2 cellular contexts compared by ENCODE assay signal in the genomic region with DNA sequence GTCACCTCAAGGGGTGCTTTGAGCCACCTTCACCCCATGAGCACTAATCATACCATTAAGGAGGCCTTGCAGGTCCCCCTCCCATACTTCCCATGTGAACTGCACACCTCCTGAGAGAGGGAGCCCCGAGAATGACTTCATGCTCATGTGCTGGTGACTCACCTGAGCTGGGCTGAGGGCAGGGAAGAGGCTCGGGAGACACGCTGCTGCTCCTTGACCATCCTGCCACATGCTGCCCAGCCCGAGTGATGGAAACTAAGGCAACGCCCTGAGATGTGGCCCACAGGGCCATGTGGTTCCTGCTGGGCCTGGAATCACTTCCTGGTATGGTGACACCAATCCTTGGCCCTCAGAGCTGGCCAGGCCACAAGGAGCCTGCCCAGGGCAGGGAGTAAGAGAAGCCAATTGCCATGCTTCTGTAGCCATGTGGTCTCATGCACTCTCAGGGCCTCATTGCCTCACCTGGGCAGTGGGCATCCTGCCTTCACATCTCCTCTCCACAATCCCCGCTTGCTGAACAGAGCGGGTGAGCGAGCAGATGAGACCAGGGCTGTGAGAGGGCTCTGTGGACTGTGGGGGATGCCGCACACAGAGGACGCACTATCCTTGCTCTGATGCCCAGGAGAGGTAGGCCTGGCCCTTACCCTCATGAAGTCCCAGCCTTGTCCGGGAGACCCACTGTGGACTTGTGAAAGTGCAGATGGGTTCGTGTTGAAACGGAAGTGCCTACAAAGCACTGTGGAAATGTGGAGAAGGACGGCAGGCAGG.
TF ChIP-seq lines count a peak whose summit lies in the region.

No MANE protein-coding gene starts in this region.

TF ChIP-seq in IMR-90, 13 proteins besides CTCF, POLR2A, EP300 and RAD21:
- no peak for TF ChIP-seq SMC3 (IDR thresholded peaks at IDR 0.05; ENCODE audit: low read depth, low read length)
- TF ChIP-seq BHLHE40 (IDR thresholded peaks at IDR 0.05; ENCODE audit: low read depth, low read length) = peak; percentile 63; the same call in 1 of the 2 replicates
- no peak for TF ChIP-seq CHD1 (IDR thresholded peaks at IDR 0.05; ENCODE audit: low read depth, low read length)
- TF ChIP-seq FOS (IDR thresholded peaks at IDR 0.05; ENCODE audit: low read depth, low read length) = no peak
- no peak for TF ChIP-seq NFE2L2 (IDR thresholded peaks at IDR 0.05; ENCODE audit: low read depth, low read length)
- TF ChIP-seq, protein P1, sequence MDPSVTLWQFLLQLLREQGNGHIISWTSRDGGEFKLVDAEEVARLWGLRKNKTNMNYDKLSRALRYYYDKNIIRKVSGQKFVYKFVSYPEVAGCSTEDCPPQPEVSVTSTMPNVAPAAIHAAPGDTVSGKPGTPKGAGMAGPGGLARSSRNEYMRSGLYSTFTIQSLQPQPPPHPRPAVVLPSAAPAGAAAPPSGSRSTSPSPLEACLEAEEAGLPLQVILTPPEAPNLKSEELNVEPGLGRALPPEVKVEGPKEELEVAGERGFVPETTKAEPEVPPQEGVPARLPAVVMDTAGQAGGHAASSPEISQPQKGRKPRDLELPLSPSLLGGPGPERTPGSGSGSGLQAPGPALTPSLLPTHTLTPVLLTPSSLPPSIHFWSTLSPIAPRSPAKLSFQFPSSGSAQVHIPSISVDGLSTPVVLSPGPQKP (IDR thresholded peaks at IDR 0.05; ENCODE audit: borderline replicate concordance, low read depth, low read length) = no peak
- TF ChIP-seq, protein P2, sequence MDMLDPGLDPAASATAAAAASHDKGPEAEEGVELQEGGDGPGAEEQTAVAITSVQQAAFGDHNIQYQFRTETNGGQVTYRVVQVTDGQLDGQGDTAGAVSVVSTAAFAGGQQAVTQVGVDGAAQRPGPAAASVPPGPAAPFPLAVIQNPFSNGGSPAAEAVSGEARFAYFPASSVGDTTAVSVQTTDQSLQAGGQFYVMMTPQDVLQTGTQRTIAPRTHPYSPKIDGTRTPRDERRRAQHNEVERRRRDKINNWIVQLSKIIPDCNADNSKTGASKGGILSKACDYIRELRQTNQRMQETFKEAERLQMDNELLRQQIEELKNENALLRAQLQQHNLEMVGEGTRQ (IDR thresholded peaks at IDR 0.05; ENCODE audit: low read depth, low read length) = 0 out of 2 replicates have a peak, but pooled peaks have one; percentile 35

TF ChIP-seq in HEK293T, 16 proteins besides CTCF, POLR2A, EP300 and RAD21:
- no peak for TF ChIP-seq L3MBTL2 (conservative IDR thresholded peaks at IDR 0.05)
- no peak for TF ChIP-seq NFRKB (IDR thresholded peaks at IDR 0.05)
- TF ChIP-seq FOXM1 (IDR thresholded peaks at IDR 0.05; ENCODE audit: borderline replicate concordance) = no peak
- no peak for TF ChIP-seq HDGF (IDR thresholded peaks at IDR 0.05; ENCODE audit: borderline replicate concordance)
- TF ChIP-seq FOXK2 (IDR thresholded peaks at IDR 0.05) = no peak
- TF ChIP-seq ARNT (IDR thresholded peaks at IDR 0.05) = no peak
- no peak for TF ChIP-seq CTBP1 (IDR thresholded peaks at IDR 0.05; ENCODE audit: borderline replicate concordance)
- TF ChIP-seq, protein P3, sequence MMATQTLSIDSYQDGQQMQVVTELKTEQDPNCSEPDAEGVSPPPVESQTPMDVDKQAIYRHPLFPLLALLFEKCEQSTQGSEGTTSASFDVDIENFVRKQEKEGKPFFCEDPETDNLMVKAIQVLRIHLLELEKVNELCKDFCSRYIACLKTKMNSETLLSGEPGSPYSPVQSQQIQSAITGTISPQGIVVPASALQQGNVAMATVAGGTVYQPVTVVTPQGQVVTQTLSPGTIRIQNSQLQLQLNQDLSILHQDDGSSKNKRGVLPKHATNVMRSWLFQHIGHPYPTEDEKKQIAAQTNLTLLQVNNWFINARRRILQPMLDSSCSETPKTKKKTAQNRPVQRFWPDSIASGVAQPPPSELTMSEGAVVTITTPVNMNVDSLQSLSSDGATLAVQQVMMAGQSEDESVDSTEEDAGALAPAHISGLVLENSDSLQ (IDR thresholded peaks at IDR 0.05) = no peak
- TF ChIP-seq BHLHE40 (IDR thresholded peaks at IDR 0.05; ENCODE audit: borderline replicate concordance) = no peak
